ENCODE assay signal across 9 cellular contexts in genomic region chr10:118568327-118568848, GRCh38. TPM values are rescaled to one million over a fixed set of nuclear protein-coding genes. Genes with fewer than 3 reads are reported as not detected.
DNase-seq lines count a peak whose midpoint lies in the region; ATAC-seq and TF ChIP-seq lines count a peak whose summit lies in the region.
"Had no signal": no experiment of that assay in that cellular context is flagged by ENCODE, and none has a peak within 500 bp of the region (broad histone marks: within the 10 kb centered on the region; RNA-seq: fewer than 3 reads in every experiment).

No MANE protein-coding gene starts in this region.

- DNase-seq in CD8-positive, alpha-beta memory T cell, result peak in 4 of 5 donors; percentile 34 to 67 (median 51)
- DNase-seq in GM23338 (ENCODE audit: low spot score) (peak; percentile 81), NOMO-1 treated with DMSO at 0.1 percent for 48 hours (lab: John Stamatoyannopoulos, UW; ENCODE audit: unreplicated experiment) (peak; percentile 36), activated T-cell treated with anti-CD3 and anti-CD28 coated beads for 48 hours (ENCODE audit: low read depth) (peak; percentile 10), fibroblast of pulmonary artery (ENCODE audit: low read depth) (peak; percentile 74)

- H3F3A ChIP-seq in GM23338 (replicated peaks; ENCODE audit: low read depth), result no peaks in the 10 kb centered on the region

- TF ChIP-seq CTCF in GM23338 (conservative IDR thresholded peaks at IDR 0.05; ENCODE audit: low read depth in 2 of 2) (peak; percentile 74 to 79), fibroblast of pulmonary artery (IDR thresholded peaks at IDR 0.05; ENCODE audit: low read length, missing control alignments) (peak; percentile 70)

- H3K4me1 Mint-ChIP-seq in CD8-positive, alpha-beta memory T cell, result peaks cover 2 to 7% (median 4%) of the 10 kb centered on the region in 3 donors
- H3K4me1 Mint-ChIP-seq in GM23338, result peaks cover 6% of the 10 kb centered on the region; the same call in 1 of the 3 replicates

- H3K4me3 Mint-ChIP-seq in CD8-positive, alpha-beta memory T cell, result no peak overlapping the region
- H3K4me3 Mint-ChIP-seq in GM23338, result no peak overlapping the region

- peaks cover 11% of the 10 kb centered on the region for H3K4me1 ChIP-seq in CD8-positive, alpha-beta memory T cell (ENCODE audit: insufficient read depth, low read length)
- 0 out of 2 replicates have a peak, but pooled peaks cover 5% of the 10 kb centered on the region for H3K4me1 ChIP-seq in GM23338 (ENCODE audit: insufficient read depth)
- peaks cover 10% of the 10 kb centered on the region for H3K4me1 ChIP-seq in neuron (ENCODE audit: insufficient read depth, low read length)

- CTCF ChIA-PET in CD8-positive, alpha-beta memory T cell (lab: Charles Lee), result interaction anchor here (0.7 to 4.0 kb wide), 26 partner anchors 8 to 1388 kb away, joined by 3 to 52 read pairs (median 4); no protein-coding TSS in a partner anchor

- H3K4me2 ChIP-seq in GM23338, result no peak overlapping the region

- H2AFZ ChIP-seq in GM23338 (peak overlapping the region; percentile 96), neuron (ENCODE audit: low read depth, low read length) (no peak overlapping the region)

- no peaks in the 10 kb centered on the region for H3K9me3 ChIP-seq in CD8-positive, alpha-beta memory T cell (ENCODE audit: low read length)
- no peaks in the 10 kb centered on the region for H3K9me3 ChIP-seq in neuron (ENCODE audit: low read length)

- peak overlapping the region in 1 of 8 donors; percentile 66 for H3K27ac Mint-ChIP-seq in CD8-positive, alpha-beta memory T cell
- H3K27ac Mint-ChIP-seq in GM23338, result no peak overlapping the region

- no peaks in the 10 kb centered on the region for H3K27me3 ChIP-seq in CD8-positive, alpha-beta memory T cell (ENCODE audit: insufficient read depth, low read length, poor library complexity, severe bottlenecking)
- no peaks in the 10 kb centered on the region for H3K27me3 ChIP-seq in GM23338 (ENCODE audit: insufficient read depth)
- H3K27me3 ChIP-seq in neuron (ENCODE audit: insufficient read depth, low read length), result peaks cover 10% of the 10 kb centered on the region

- H4K20me1 ChIP-seq in GM23338 (replicated peaks; ENCODE audit: insufficient read depth), result no peaks in the 10 kb centered on the region

- H3K36me3 Mint-ChIP-seq in CD8-positive, alpha-beta memory T cell, result no peaks in the 10 kb centered on the region
- no peaks in the 10 kb centered on the region for H3K36me3 Mint-ChIP-seq in GM23338 (ENCODE audit: low read depth)

- H3K27me3 Mint-ChIP-seq in CD8-positive, alpha-beta memory T cell, result peaks cover 10 to 25% of the 10 kb centered on the region in 2 donors
- H3K27me3 Mint-ChIP-seq in GM23338 (ENCODE audit: insufficient read depth, low read depth, poor library complexity), result peaks cover 13% of the 10 kb centered on the region

- ATAC-seq in GM23338 (peak; percentile 59), GM18517 (IDR thresholded peaks at IDR 0.05; ENCODE audit: unreplicated experiment) (no peak), HG02678 (IDR thresholded peaks at IDR 0.05; ENCODE audit: unreplicated experiment) (no peak)

- H3K9me2 ChIP-seq in GM23338 (ENCODE audit: insufficient read depth), result no peaks in the 10 kb centered on the region

- H3K36me3 ChIP-seq in CD8-positive, alpha-beta memory T cell (ENCODE audit: insufficient read depth, low read length), result no peaks in the 10 kb centered on the region
- H3K36me3 ChIP-seq in GM23338 (ENCODE audit: insufficient read depth) (no peaks in the 10 kb centered on the region), neuron (ENCODE audit: insufficient read depth, low read length) (no peaks in the 10 kb centered on the region)

- no peaks in the 10 kb centered on the region for H3K9me3 Mint-ChIP-seq in CD8-positive, alpha-beta memory T cell
- H3K9me3 Mint-ChIP-seq in GM23338, result peaks cover 2% of the 10 kb centered on the region; the same call in 1 of the 3 replicates

- no peak overlapping the region for H3K4me3 ChIP-seq in CD8-positive, alpha-beta memory T cell (ENCODE audit: low read length)
- H3K4me3 ChIP-seq in GM23338 (no peak overlapping the region), fibroblast of pulmonary artery (replicated peaks; ENCODE audit: low read depth, low read length) (no peak overlapping the region), neuron (ENCODE audit: low read length) (peak overlapping the region; percentile 30)

- no peak overlapping the region for H3K27ac ChIP-seq in CD8-positive, alpha-beta memory T cell (ENCODE audit: low read depth, low read length)
- no peak overlapping the region for H3K27ac ChIP-seq in GM23338 (ENCODE audit: low read depth)

- POLR2A ChIA-PET in CD8-positive, alpha-beta memory T cell (lab: Charles Lee), result interaction anchor here (0.6 to 0.7 kb wide), 2 partner anchors 153 to 161 kb away, joined by 3 to 7 read pairs; no protein-coding TSS in a partner anchor

- H3K79me2 ChIP-seq in GM23338 (replicated peaks; ENCODE audit: insufficient read depth), result no peaks in the 10 kb centered on the region

TF ChIP-seq in GM23338, 12 proteins besides CTCF, POLR2A, EP300 and RAD21:
- TF ChIP-seq JUNB (IDR thresholded peaks at IDR 0.05; ENCODE audit: unreplicated experiment), result no peak
- no peak for TF ChIP-seq ETS1 (IDR thresholded peaks at IDR 0.05)
- TF ChIP-seq CREB1 (CRISPR knock-in tag; IDR thresholded peaks at IDR 0.05; ENCODE audit: low read depth), result no peak

RNA-seq across cellular contexts. Expression of gene PRLHR, which starts 27.1 kb away (rescaled TPM):
- total RNA-seq in CD8-positive, alpha-beta memory T cell, result not detected
- polyA plus RNA-seq in CD8-positive, alpha-beta memory T cell, result not detected
- 0.24 TPM in 1 of 2 replicates, not detected in the other for total RNA-seq in GM23338 (2014; rRNA removed; shearing (Covaris generic))
- polyA plus RNA-seq in GM23338 (2016; fragmentation: Nextera tagmentation; extraction: Ambion mirVana), result 0.07 TPM in 1 of 2 replicates, not detected in the other
- total RNA-seq: subcutaneous adipose tissue had no signal

Comparison
In these comparisons a context has a peak if more than half of its experiments do, and no peak if none do; other contexts are left out.
1. DNase-seq: peak in every context shown above with its lines; median percentile 81 in GM23338; 74 in fibroblast of pulmonary artery; 51 in CD8-positive, alpha-beta memory T cell; 36 in NOMO-1 treated with DMSO at 0.1 percent for 48 hours; 10 in activated T-cell treated with anti-CD3 and anti-CD28 coated beads for 48 hours.